ENCODE assay signal across 17 cellular contexts in genomic region chr4:33954759-33955158, GRCh38.
A peak's percentile ranks its signal among the peaks of the same experiment; 100 is the strongest.
DNase-seq lines count a peak whose midpoint lies in the region; ATAC-seq and TF ChIP-seq lines count a peak whose summit lies in the region.
"Had no signal": no experiment of that assay in that cellular context is flagged by ENCODE, and none has a peak within 500 bp of the region (broad histone marks: within the 10 kb centered on the region; RNA-seq: fewer than 3 reads in every experiment).

No MANE protein-coding gene starts in this region.

- no peak overlapping the region for H3K9ac ChIP-seq in IMR-90 (ENCODE audit: low read depth, low read length)

- CTCF ChIA-PET in IMR-90 (lab: Yijun Ruan, JAX): no interaction called here

- H3K27me3 Mint-ChIP-seq in natural killer cell treated with Interleukin-12 subunit alpha and Interleukin-12 subunit beta and Interleukin-15 and Interleukin-18, amount 100 ng/mL, for 72 hours: no peaks in the 10 kb centered on the region
- H3K27me3 Mint-ChIP-seq in natural killer cell (ENCODE audit: low read depth in 2 of 2) (no peaks in the 10 kb centered on the region), progenitor cell of endocrine pancreas (no peaks in the 10 kb centered on the region)
- H3K27me3 Mint-ChIP-seq: B cell; CD4-positive, alpha-beta memory T cell had no signal

- no peaks in the 10 kb centered on the region for H3K36me3 ChIP-seq in IMR-90 (ENCODE audit: control insufficient read depth, insufficient read depth, low read length)
- no peaks in the 10 kb centered on the region for H3K36me3 ChIP-seq in body of pancreas (replicated peaks in 1 of 2; ENCODE audit: insufficient read depth in 1 of 2, low read depth in 2 of 2)

- no peak overlapping the region for H2BK15ac ChIP-seq in IMR-90 (ENCODE audit: low read depth, low read length)

- in situ Hi-C loops in IMR-90 (cut with MboI; ENCODE audit: low sequenced_read_pairs): no loop called here

- dilution Hi-C loops in IMR-90 (cut with HindIII; ENCODE audit: low sequenced_read_pairs, unreplicated experiment): no loop called here

- H3K27me3 ChIP-seq in IMR-90 (ENCODE audit: control insufficient read depth, insufficient read depth, low read length) (no peaks in the 10 kb centered on the region), dorsolateral prefrontal cortex (no peaks in the 10 kb centered on the region), body of pancreas (no peaks in the 10 kb centered on the region)

- H2BK20ac ChIP-seq in IMR-90 (ENCODE audit: low read depth, low read length): no peak overlapping the region

- no peaks in the 10 kb centered on the region for H4K20me1 ChIP-seq in IMR-90 (ENCODE audit: insufficient read depth, low read length)

- intact Hi-C loops in natural killer cell (cut with micrococcal nuclease): no loop called here
- intact Hi-C loops in IMR-90 (cut with micrococcal nuclease): no loop called here
- intact Hi-C loops in dorsolateral prefrontal cortex (cut with DNase I): no loop called here
- intact Hi-C loops in body of pancreas (cut with DNase I): no loop called here

- peak; percentile 6 to 36 for ATAC-seq in natural killer cell treated with Interleukin-12 subunit alpha and Interleukin-12 subunit beta and Interleukin-15 and Interleukin-18, amount 100 ng/mL, for 72 hours
- no peak for ATAC-seq in natural killer cell
- no peak for ATAC-seq in IMR-90 (ENCODE audit: low read depth)
- no peak for ATAC-seq in body of pancreas
- ATAC-seq: HepG2 had no signal

- no peak overlapping the region for H2BK5ac ChIP-seq in IMR-90 (ENCODE audit: low read depth, low read length, poor library complexity, severe bottlenecking)

- H3K4me2 ChIP-seq in IMR-90 (ENCODE audit: low read depth, low read length): no peak overlapping the region

- peak overlapping the region; percentile 43 for H2AFZ ChIP-seq in IMR-90 (replicated peaks; ENCODE audit: low read length, poor library complexity)

- no peak overlapping the region for H2BK120ac ChIP-seq in IMR-90 (ENCODE audit: low read depth, low read length)

- no peak overlapping the region for H3K56ac ChIP-seq in IMR-90 (ENCODE audit: extremely low read depth, insufficient read depth, low read length)

- no peak overlapping the region for H3K4me3 Mint-ChIP-seq in natural killer cell treated with Interleukin-12 subunit alpha and Interleukin-12 subunit beta and Interleukin-15 and Interleukin-18, amount 100 ng/mL, for 72 hours
- no peak overlapping the region for H3K4me3 Mint-ChIP-seq in natural killer cell
- H3K4me3 Mint-ChIP-seq in progenitor cell of endocrine pancreas (ENCODE audit: low read depth): no peak overlapping the region
- H3K4me3 Mint-ChIP-seq: B cell; CD4-positive, alpha-beta memory T cell; HFFc6 had no signal

- TF ChIP-seq CTCF in natural killer cell (IDR thresholded peaks at IDR 0.05): no peak
- TF ChIP-seq CTCF in IMR-90 (conservative IDR thresholded peaks at IDR 0.05; ENCODE audit: low read depth, low read length): no peak
- TF ChIP-seq CTCF in progenitor cell of endocrine pancreas (IDR thresholded peaks at IDR 0.05; ENCODE audit: unreplicated experiment): no peak
- no peak for TF ChIP-seq CTCF in dorsolateral prefrontal cortex (IDR thresholded peaks at IDR 0.05 in 54 of 56, conservative IDR thresholded peaks at IDR 0.05 in 2 of 56; ENCODE audit: low read depth in 1 of 56, partially characterized antibody in 56 of 56)
- no peak for TF ChIP-seq CTCF in body of pancreas (IDR thresholded peaks at IDR 0.05)

- no peak overlapping the region for H3K27ac Mint-ChIP-seq in natural killer cell treated with Interleukin-12 subunit alpha and Interleukin-12 subunit beta and Interleukin-15 and Interleukin-18, amount 100 ng/mL, for 72 hours
- H3K27ac Mint-ChIP-seq in natural killer cell (no peak overlapping the region), progenitor cell of endocrine pancreas (peak overlapping the region; percentile 57)
- H3K27ac Mint-ChIP-seq: B cell; CD4-positive, alpha-beta memory T cell; HFFc6 had no signal

- DNase-seq in natural killer cell treated with Interleukin-12 subunit alpha and Interleukin-12 subunit beta and Interleukin-15 and Interleukin-18, amount 100 ng/mL, for 72 hours (ENCODE audit: low spot score): no peak
- DNase-seq in natural killer cell (no peak), IMR-90 (no peak), progenitor cell of endocrine pancreas (ENCODE audit: low spot score, unreplicated experiment) (no peak), dorsolateral prefrontal cortex (no peak), body of pancreas (no peak)
- no peak for DNase-seq in activated CD4-positive, alpha-beta T cell treated with anti-CD3 and anti-CD28 coated beads for 48 hours
- DNase-seq: CD4-positive, alpha-beta memory T cell; DMS153; DMS79 treated with DMSO at 0.1 percent for 48 hours; EL; GOT3; HCEC 1CT; HFFc6 had no signal

- no peaks in the 10 kb centered on the region for H3K79me1 ChIP-seq in IMR-90 (ENCODE audit: low read depth in 1 of 2, low read length in 2 of 2)

- no peak for TF ChIP-seq RAD21 in IMR-90 (IDR thresholded peaks at IDR 0.05; ENCODE audit: low read length)

- H3K27ac ChIP-seq in IMR-90 (ENCODE audit: insufficient read depth, low read length) (no peak overlapping the region), dorsolateral prefrontal cortex (no peak overlapping the region), body of pancreas (no peak overlapping the region)
- H3K27ac ChIP-seq: C4-2B had no signal

- H3K9me1 ChIP-seq in IMR-90 (ENCODE audit: insufficient read depth, low read length): no peaks in the 10 kb centered on the region

- H4K91ac ChIP-seq in IMR-90 (ENCODE audit: insufficient read depth, low read depth, low read length): no peak overlapping the region

- no TSS peak for BruUV-seq in IMR-90 (replicated peaks; lab: Mats Ljungman, UMichigan)

- H3K4me1 ChIP-seq in IMR-90 (ENCODE audit: control insufficient read depth, insufficient read depth, low read length): no peaks in the 10 kb centered on the region
- H3K4me1 ChIP-seq in body of pancreas: no peaks in the 10 kb centered on the region

- H3K18ac ChIP-seq in IMR-90 (ENCODE audit: low read depth, low read length): no peak overlapping the region

- no peak overlapping the region for H3K4ac ChIP-seq in IMR-90 (ENCODE audit: low read depth, low read length)

- H3K9me3 Mint-ChIP-seq in natural killer cell treated with Interleukin-12 subunit alpha and Interleukin-12 subunit beta and Interleukin-15 and Interleukin-18, amount 100 ng/mL, for 72 hours: peaks cover 24% of the 10 kb centered on the region
- H3K9me3 Mint-ChIP-seq in natural killer cell (peaks cover 16 to 20% of the 10 kb centered on the region in 2 donors), progenitor cell of endocrine pancreas (ENCODE audit: low read depth) (peaks cover 11% of the 10 kb centered on the region)

- H3K4me3 ChIP-seq in IMR-90 (ENCODE audit: insufficient read depth, low read depth, low read length) (no peak overlapping the region), dorsolateral prefrontal cortex (no peak overlapping the region), body of pancreas (no peak overlapping the region)

- POLR2A ChIA-PET in IMR-90 (lab: Charles Lee; ENCODE audit: unreplicated experiment): no interaction called here

- no peak overlapping the region for H3K14ac ChIP-seq in IMR-90 (replicated peaks; ENCODE audit: low read depth, low read length)

- H2AK5ac ChIP-seq in IMR-90 (ENCODE audit: low read depth, low read length): no peak overlapping the region

- no peak overlapping the region for H4K5ac ChIP-seq in IMR-90 (ENCODE audit: low read depth, low read length)

- H2AK9ac ChIP-seq in IMR-90 (replicated peaks; ENCODE audit: low read depth, low read length, poor library complexity): no peak overlapping the region

- H3K4me1 Mint-ChIP-seq in natural killer cell treated with Interleukin-12 subunit alpha and Interleukin-12 subunit beta and Interleukin-15 and Interleukin-18, amount 100 ng/mL, for 72 hours (ENCODE audit: low read depth in 2 of 2): no peaks in the 10 kb centered on the region
- H3K4me1 Mint-ChIP-seq in natural killer cell (no peaks in the 10 kb centered on the region), progenitor cell of endocrine pancreas (ENCODE audit: low read depth) (peaks cover 3% of the 10 kb centered on the region)
- H3K4me1 Mint-ChIP-seq: B cell; CD4-positive, alpha-beta memory T cell had no signal

- H3K9me3 ChIP-seq in IMR-90 (ENCODE audit: control insufficient read depth, insufficient read depth, low read length) (peaks cover 1% of the 10 kb centered on the region; the same call in 1 of the 2 replicates), body of pancreas (no peaks in the 10 kb centered on the region)

- no peak for TF ChIP-seq POLR2A in IMR-90 (IDR thresholded peaks at IDR 0.05; ENCODE audit: low read depth, low read length)
- no peak for TF ChIP-seq POLR2A in body of pancreas (IDR thresholded peaks at IDR 0.05)

- no peak overlapping the region for H4K8ac ChIP-seq in IMR-90 (ENCODE audit: low read depth in 2 of 2, low read length in 2 of 2)

- H3K36me3 Mint-ChIP-seq in natural killer cell treated with Interleukin-12 subunit alpha and Interleukin-12 subunit beta and Interleukin-15 and Interleukin-18, amount 100 ng/mL, for 72 hours: peaks cover 4% of the 10 kb centered on the region
- H3K36me3 Mint-ChIP-seq in natural killer cell (peaks cover 12% of the 10 kb centered on the region), progenitor cell of endocrine pancreas (ENCODE audit: insufficient read depth) (no peaks in the 10 kb centered on the region)
- H3K36me3 Mint-ChIP-seq: CD4-positive, alpha-beta memory T cell had no signal

- 94% methylated on average over 4 of the region's 10 CpGs; no CpG with 5 or more reads in 1 of the 2 experiments for WGBS in IMR-90 (ENCODE audit: extremely low coverage in 2 of 2, insufficient read length in 1 of 2), 2 experiments
- 75 to 88% methylated on average over 8 to 10 of the region's 10 CpGs for WGBS in body of pancreas, 2 donors

- H3K23ac ChIP-seq in IMR-90 (ENCODE audit: low read depth, low read length): no peak overlapping the region

TF ChIP-seq in IMR-90, 13 proteins besides CTCF, POLR2A, EP300 and RAD21:
- TF ChIP-seq CEBPB (IDR thresholded peaks at IDR 0.05; ENCODE audit: low read depth, low read length): no peak
- no peak for TF ChIP-seq MAZ (IDR thresholded peaks at IDR 0.05; ENCODE audit: borderline replicate concordance, low read depth, low read length)
- TF ChIP-seq CHD1 (IDR thresholded peaks at IDR 0.05; ENCODE audit: low read depth, low read length): no peak
- TF ChIP-seq BHLHE40 (IDR thresholded peaks at IDR 0.05; ENCODE audit: low read depth, low read length): no peak
- TF ChIP-seq NFE2L2 (IDR thresholded peaks at IDR 0.05; ENCODE audit: low read depth, low read length): no peak
- no peak for TF ChIP-seq USF2 (IDR thresholded peaks at IDR 0.05; ENCODE audit: low read depth, low read length)
- TF ChIP-seq SMC3 (IDR thresholded peaks at IDR 0.05; ENCODE audit: low read depth, low read length): no peak

Comparison
In these comparisons a context has a peak if more than half of its experiments do, and no peak if none do; other contexts are left out.
1. ATAC-seq: peak in natural killer cell treated with Interleukin-12 subunit alpha and Interleukin-12 subunit beta and Interleukin-15 and Interleukin-18, amount 100 ng/mL, for 72 hours (2 of 2); none in natural killer cell (0 of 3), IMR-90 (single experiment) and body of pancreas (single experiment).